ENCODE assay signal across 27 cellular contexts in the genomic region with DNA sequence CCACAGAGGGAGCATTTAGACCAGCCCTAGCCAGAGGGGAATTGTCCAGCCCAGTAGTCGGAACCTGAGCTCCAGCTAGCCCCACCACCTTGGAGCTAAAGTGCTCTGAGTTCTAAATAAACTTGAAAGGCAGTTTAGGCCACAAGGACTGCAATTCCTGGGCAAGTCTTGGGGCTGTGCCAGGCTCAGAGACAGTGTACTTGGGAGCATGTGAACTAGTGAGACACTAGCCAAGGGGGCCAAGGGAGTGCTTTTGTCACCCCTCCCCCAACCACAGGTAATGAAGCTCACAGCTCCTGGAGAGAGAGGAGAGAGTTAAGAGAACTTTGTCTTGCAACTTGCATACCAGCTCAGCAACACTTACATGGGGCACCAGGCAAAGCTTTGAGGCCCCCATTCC.
DNase-seq lines count a peak whose midpoint lies in the region; ATAC-seq, FAIRE-seq and TF ChIP-seq lines count a peak whose summit lies in the region.
"Had no signal": no experiment of that assay in that cellular context is flagged by ENCODE, and none has a peak within 500 bp of the region (broad histone marks: within the 10 kb centered on the region; RNA-seq: fewer than 3 reads in every experiment).

No MANE protein-coding gene starts in this region.

- CTCF ChIA-PET in H1 (lab: Charles Lee; ENCODE audit: partially characterized antibody) = interaction anchor here (0.6 to 2.3 kb wide), 7 partner anchors 14 to 206 kb away, joined by 3 to 24 read pairs (median 4); no protein-coding TSS in a partner anchor

- no peaks in the 10 kb centered on the region for H3K9me3 ChIP-seq in Loucy (ENCODE audit: insufficient read depth, low read depth, low read length)
- no peaks in the 10 kb centered on the region for H3K9me3 ChIP-seq in H1 (ENCODE audit: insufficient read depth in 2 of 2, low read depth in 1 of 2, low read length in 1 of 2)
- no peaks in the 10 kb centered on the region for H3K9me3 ChIP-seq in mesenchymal stem cell (ENCODE audit: control insufficient read depth, low read length)
- H3K9me3 ChIP-seq: BE2C had no signal

- TF ChIP-seq CTCF in Loucy (conservative IDR thresholded peaks at IDR 0.05; ENCODE audit: low read length) = no peak
- no peak for TF ChIP-seq CTCF in H1 (IDR thresholded peaks at IDR 0.05; ENCODE audit: control extremely low read depth in 1 of 3, insufficient read depth in 1 of 3, low read depth in 1 of 3, low read length in 3 of 3)

- peak overlapping the region; percentile 23; the same call in 1 of the 2 replicates for H2AFZ ChIP-seq in Loucy (ENCODE audit: low read length)
- H2AFZ ChIP-seq in H1 (ENCODE audit: low read length) = peak overlapping the region; percentile 79
- no peak overlapping the region for H2AFZ ChIP-seq in mesenchymal stem cell (ENCODE audit: low read depth, low read length)
- H2AFZ ChIP-seq: GM23248 had no signal

- H3K79me2 ChIP-seq in Loucy (ENCODE audit: insufficient read depth, low read length) (no peaks in the 10 kb centered on the region), H1 (ENCODE audit: control insufficient read depth in 1 of 2, insufficient read depth in 2 of 2, low read length in 2 of 2) (no peaks in the 10 kb centered on the region)

- no peaks in the 10 kb centered on the region for H3K36me3 ChIP-seq in H7 (replicated peaks; ENCODE audit: control insufficient read depth, insufficient read depth, low read length)
- no peaks in the 10 kb centered on the region for H3K36me3 ChIP-seq in Loucy (ENCODE audit: insufficient read depth, low read length)
- H3K36me3 ChIP-seq in H1 (ENCODE audit: control insufficient read depth in 2 of 4, insufficient read depth in 4 of 4, low read length in 3 of 4) = no peaks in the 10 kb centered on the region
- no peaks in the 10 kb centered on the region for H3K36me3 ChIP-seq in mesenchymal stem cell (ENCODE audit: control insufficient read depth in 1 of 2, insufficient read depth in 2 of 2, low read depth in 1 of 2, low read length in 2 of 2)
- H3K36me3 ChIP-seq: BE2C had no signal

- TF ChIP-seq POLR2A in H1 (IDR thresholded peaks at IDR 0.05; ENCODE audit: control extremely low read depth in 1 of 2, low read depth in 2 of 2, low read length in 2 of 2) (no peak), H54 (IDR thresholded peaks at IDR 0.05; ENCODE audit: low read depth, low read length) (no peak)

- no peaks in the 10 kb centered on the region for H3K27me3 ChIP-seq in H7 (ENCODE audit: control insufficient read depth, insufficient read depth, low read length)
- no peaks in the 10 kb centered on the region for H3K27me3 ChIP-seq in Loucy (ENCODE audit: insufficient read depth, low read length, poor library complexity, severe bottlenecking)
- no peaks in the 10 kb centered on the region for H3K27me3 ChIP-seq in H1 (replicated peaks in 1 of 4; ENCODE audit: control insufficient read depth in 3 of 4, extremely low read depth in 1 of 4, insufficient read depth in 3 of 4, low read length in 3 of 4)
- H3K27me3 ChIP-seq in mesenchymal stem cell (ENCODE audit: control insufficient read depth in 1 of 2, insufficient read depth in 1 of 2, low read length in 2 of 2) = no peaks in the 10 kb centered on the region
- H3K27me3 ChIP-seq: BE2C had no signal

- WGBS in H1 (ENCODE audit: extremely low coverage in 1 of 2, insufficient coverage in 1 of 2, insufficient read length in 1 of 2, insufficient replicate concordance in 2 of 2, low coverage in 1 of 2, low lambda C conversion rate in 2 of 2, missing lambda C conversion rate in 1 of 2), 2 experiments = 79% methylated on average over 1 of the region's 1 CpG; no CpG with 5 or more reads in 1 of the 2 experiments
- 94% methylated on average over 1 of the region's 1 CpG for WGBS in mesenchymal stem cell

- H2BK15ac ChIP-seq in H1 (ENCODE audit: low read length) (no peak overlapping the region), mesenchymal stem cell (ENCODE audit: low read depth, poor library complexity, severe bottlenecking) (peak overlapping the region; percentile 26)

- H3K4ac ChIP-seq in H1 (replicated peaks; ENCODE audit: insufficient read length, low read depth, low read length) (no peak overlapping the region), mesenchymal stem cell (ENCODE audit: low read depth in 1 of 2, low read length in 2 of 2) (no peak overlapping the region)

- no peak overlapping the region for H2AK5ac ChIP-seq in H1 (ENCODE audit: low read depth, low read length)
- H2AK5ac ChIP-seq in mesenchymal stem cell (ENCODE audit: low read length, severe bottlenecking) = no peak overlapping the region

- no peak overlapping the region for H3K56ac ChIP-seq in H1 (replicated peaks; ENCODE audit: insufficient read length, low read depth, low read length)

- no peak overlapping the region for H3K18ac ChIP-seq in H1 (ENCODE audit: extremely low read depth, low read length)
- H3K18ac ChIP-seq in mesenchymal stem cell (ENCODE audit: low read depth in 1 of 2, low read length in 2 of 2) = no peak overlapping the region

- no peaks in the 10 kb centered on the region for H4K20me1 ChIP-seq in Loucy (ENCODE audit: insufficient read depth, low read length, poor library complexity, severe bottlenecking)
- H4K20me1 ChIP-seq in H1 (replicated peaks in 1 of 2; ENCODE audit: control insufficient read depth in 1 of 2, insufficient read depth in 2 of 2, low read length in 2 of 2) = no peaks in the 10 kb centered on the region

- no peak overlapping the region for H3K14ac ChIP-seq in H1 (ENCODE audit: insufficient read length)
- no peak overlapping the region for H3K14ac ChIP-seq in mesenchymal stem cell (ENCODE audit: low read length in 2 of 2)

- no peak; a peak in 1 of 4 replicates for TF ChIP-seq RAD21 in H1 (IDR thresholded peaks at IDR 0.05 in 1 of 2, conservative IDR thresholded peaks at IDR 0.05 in 1 of 2; ENCODE audit: low read depth in 2 of 2, low read length in 2 of 2)

- DNase-seq in H7 (peak; percentile 10), H1 (ENCODE audit: low read depth in 1 of 2, low spot score in 2 of 2) (no peak), mesenchymal stem cell (no peak), H54 (ENCODE audit: insufficient read length, low spot score) (no peak), NCI-H2227 treated with DMSO at 0.1 percent for 48 hours (lab: John Stamatoyannopoulos, UW) (no peak)
- DNase-seq in activated naive CD4-positive, alpha-beta T cell treated with anti-CD3 and anti-CD28 coated beads, Interleukin-2, amount 50 U/mL, for 16 hours = no peak
- DNase-seq: ACHN; BE2C; C1 segment of cervical spinal cord; CD4-positive, CD25-positive, alpha-beta regulatory T cell; CD8-positive, alpha-beta memory T cell; COR-L47; DMS 273 treated with DMSO at 0.1 percent for 48 hours; DMS53; DND-41; EL; GM23248; HCEC 1CT; HFFc6; KBM-7 had no signal

- H3K9ac ChIP-seq in Loucy (ENCODE audit: low read depth, low read length, poor library complexity, severe bottlenecking) (no peak overlapping the region), H1 (replicated peaks in 1 of 4; ENCODE audit: extremely low read depth in 1 of 4, low read depth in 3 of 4, low read length in 3 of 4) (no peak overlapping the region), mesenchymal stem cell (ENCODE audit: low read length) (no peak overlapping the region)
- H3K9ac ChIP-seq: GM23248 had no signal

- no peak for ATAC-seq in GM21737 (IDR thresholded peaks at IDR 0.05; ENCODE audit: unreplicated experiment)
- ATAC-seq: HepG2 had no signal

- no peak overlapping the region for H3K4me3 ChIP-seq in H7 (ENCODE audit: insufficient read depth, low read depth, low read length)
- H3K4me3 ChIP-seq in Loucy (ENCODE audit: low read length, poor library complexity, severe bottlenecking) = no peak overlapping the region
- no peak overlapping the region; a peak in 1 of 8 replicates for H3K4me3 ChIP-seq in H1 (ENCODE audit: extremely low read depth in 1 of 4, insufficient read depth in 2 of 4, low read depth in 3 of 4, low read length in 4 of 4)
- no peak overlapping the region for H3K4me3 ChIP-seq in mesenchymal stem cell (ENCODE audit: insufficient read depth in 1 of 2, low read depth in 1 of 2, low read length in 2 of 2)
- H3K4me3 ChIP-seq: GM23248 had no signal

- H3K4me2 ChIP-seq in Loucy (ENCODE audit: low read depth, low read length, poor library complexity, severe bottlenecking) (no peak overlapping the region), H1 (ENCODE audit: insufficient read depth in 1 of 2, low read depth in 2 of 2, low read length in 2 of 2) (peak overlapping the region in 1 of 2 experiments; percentile 35; a peak in 2 of 4 replicates), mesenchymal stem cell (ENCODE audit: low read length, poor library complexity, severe bottlenecking) (no peak overlapping the region)

- peaks cover 12% of the 10 kb centered on the region for H3F3A ChIP-seq in Loucy (ENCODE audit: low read depth)

- H3K79me1 ChIP-seq in H1 (ENCODE audit: low read depth, low read length) (no peaks in the 10 kb centered on the region), mesenchymal stem cell (replicated peaks; ENCODE audit: low read length, poor library complexity, severe bottlenecking) (no peaks in the 10 kb centered on the region)

- H3K4me1 ChIP-seq in Loucy (ENCODE audit: insufficient read depth, low read length, poor library complexity, severe bottlenecking) = peaks cover 31% of the 10 kb centered on the region
- peaks cover 0 to 6% (median 4%) of the 10 kb centered on the region in 4 experiments; a peak in 4 of 7 replicates for H3K4me1 ChIP-seq in H1 (replicated peaks in 1 of 4; ENCODE audit: control insufficient read depth in 3 of 4, insufficient read depth in 4 of 4, low read length in 3 of 4)
- peaks cover 2% of the 10 kb centered on the region for H3K4me1 ChIP-seq in mesenchymal stem cell (ENCODE audit: control insufficient read depth, insufficient read depth, low read depth, low read length)
- H3K4me1 ChIP-seq: BE2C had no signal

- H4K5ac ChIP-seq in H1 (ENCODE audit: insufficient read length, low read depth, low read length) = no peak overlapping the region

- H3K23me2 ChIP-seq in H1 (ENCODE audit: low read depth, low read length) = no peaks in the 10 kb centered on the region

- FAIRE-seq in H1 (lab: Jason Lieb, UNC) (peak; percentile 74), H54 (lab: Jason Lieb, UNC) (no peak)
- FAIRE-seq: A204.1, G401.6, GM12891, GM19239, HepG2 had no signal

- H3K9me2 ChIP-seq in Loucy (replicated peaks; ENCODE audit: low read depth, low read length) = no peaks in the 10 kb centered on the region

- 0 out of 2 replicates have a peak overlapping the region, but pooled peaks have one; percentile 9 for H3K27ac ChIP-seq in H1 (ENCODE audit: low read depth, low read length)
- no peak overlapping the region for H3K27ac ChIP-seq in mesenchymal stem cell (ENCODE audit: low read length, poor library complexity, severe bottlenecking)
- H3K27ac ChIP-seq: GM23248 had no signal

- H2BK5ac ChIP-seq in H1 (ENCODE audit: low read depth, low read length) = no peak overlapping the region
- no peak overlapping the region for H2BK5ac ChIP-seq in mesenchymal stem cell (ENCODE audit: low read depth, low read length, poor library complexity, severe bottlenecking)

- no peak overlapping the region for H2BK20ac ChIP-seq in H1 (ENCODE audit: low read length)

- no peak overlapping the region for H2BK12ac ChIP-seq in H1 (ENCODE audit: low read depth, low read length)
- no peak overlapping the region for H2BK12ac ChIP-seq in mesenchymal stem cell (ENCODE audit: low read length in 2 of 2)

- H2BK120ac ChIP-seq in H1 (replicated peaks; ENCODE audit: low read depth, low read length) (no peak overlapping the region), mesenchymal stem cell (ENCODE audit: low read depth, low read length) (no peak overlapping the region)

- no peak overlapping the region for H4K91ac ChIP-seq in H1 (replicated peaks; ENCODE audit: insufficient read length, low read length)
- no peak overlapping the region for H4K91ac ChIP-seq in mesenchymal stem cell (ENCODE audit: low read length)

- H3K23ac ChIP-seq in H1 (ENCODE audit: insufficient read length) (no peak overlapping the region), mesenchymal stem cell (ENCODE audit: low read length in 2 of 2) (no peak overlapping the region)

- POLR2A ChIA-PET in H1 (lab: Charles Lee; ENCODE audit: partially characterized antibody) = interaction anchor here (0.9 kb wide), 1 partner anchor 173 kb away, joined by 5 read pairs; no protein-coding TSS in a partner anchor

- no peak for TF ChIP-seq EP300 in H1 (IDR thresholded peaks at IDR 0.05; ENCODE audit: borderline replicate concordance in 1 of 2, low read depth in 2 of 2, low read length in 2 of 2)

- H4K8ac ChIP-seq in H1 (ENCODE audit: extremely low read depth, insufficient read depth, low read length) (no peak overlapping the region), mesenchymal stem cell (ENCODE audit: low read length) (no peak overlapping the region)
